In genomic region chr14:65344011-65344410, GRCh38 we compare ENCODE assay signal across 27 cellular contexts.
"Had no signal": no experiment of that assay in that cellular context is flagged by ENCODE, and none has a peak within 500 bp of the region (broad histone marks: within the 10 kb centered on the region; RNA-seq: fewer than 3 reads in every experiment).

No MANE protein-coding gene starts in this region.

- DNase-seq: activated CD4-positive, alpha-beta memory T cell treated with anti-CD3 and anti-CD28 coated beads, Interleukin-2, amount 10 ng/mL, durations not matched to agents 7 days and 5 days; activated CD4-positive, alpha-beta T cell treated with anti-CD3 and anti-CD28 coated beads for 1 hour; activated CD4-positive, alpha-beta T cell treated with anti-CD3 and anti-CD28 coated beads, Interleukin-2, amount 10 ng/mL, durations not matched to agents 7 days and 5 days; activated CD8-positive, alpha-beta memory T cell treated with anti-CD3 and anti-CD28 coated beads, Interleukin-2, amount 50 U/mL, for 48 hours; activated gamma-delta T cell treated with Interleukin-2 at 50 U/mL for 16 hours; activated naive CD8-positive, alpha-beta T cell treated with anti-CD3 and anti-CD28 coated beads, Interleukin-2, amount 50 U/mL, for 24 hours; activated T-cell treated with anti-CD3 and anti-CD28 coated beads, Interleukin-2, amount 50 U/mL, for 24 hours; endodermal cell; foreskin keratinocyte; left cardiac atrium; naive thymus-derived CD4-positive, alpha-beta T cell; nucleus accumbens; pancreas; stimulated activated naive CD4-positive, alpha-beta T cell; T-helper 17 cell; T1000; tibial artery had no signal

- H3K27ac ChIP-seq: esophagus muscularis mucosa, foreskin keratinocyte, pancreas, prostate gland, suprapubic skin, tibial artery had no signal

- H3K4me1 ChIP-seq: esophagus muscularis mucosa, foreskin keratinocyte, pancreas, prostate gland, tibial artery had no signal

- H3K9me3 Mint-ChIP-seq: activated CD4-positive, alpha-beta T cell treated with anti-CD3 and anti-CD28 coated beads, Interleukin-2, amount 10 ng/mL, durations not matched to agents 7 days and 5 days; activated naive CD4-positive, alpha-beta T cell treated with anti-CD3 and anti-CD28 coated beads, Interleukin-2, amount 50 U/mL, for 24 hours; activated naive CD8-positive, alpha-beta T cell treated with anti-CD3 and anti-CD28 coated beads, Interleukin-2, amount 50 U/mL, for 24 hours; activated T-cell treated with anti-CD3 and anti-CD28 coated beads, Interleukin-2, amount 50 U/mL, for 24 hours; activated T-helper 17 cell treated with anti-CD3 and anti-CD28 coated beads, Interleukin-2, amount 50 U/mL, for 72 hours; central memory CD8-positive, alpha-beta T cell; dendritic cell treated with granulocyte-macrophage colony-stimulating factor and Interleukin-4, amounts not matched to agents 40 ng/mL and 50 ng/mL, for 4 days; endodermal cell; mesothelial cell of epicardium; neural crest cell had no signal

- H3K27ac Mint-ChIP-seq: activated CD4-positive, alpha-beta memory T cell treated with anti-CD3 and anti-CD28 coated beads, Interleukin-2, amount 10 ng/mL, durations not matched to agents 7 days and 5 days; activated CD4-positive, alpha-beta T cell treated with anti-CD3 and anti-CD28 coated beads, Interleukin-2, amount 10 ng/mL, durations not matched to agents 7 days and 5 days; activated naive CD4-positive, alpha-beta T cell treated with anti-CD3 and anti-CD28 coated beads, Interleukin-2, amount 50 U/mL, for 24 hours; activated naive CD8-positive, alpha-beta T cell treated with anti-CD3 and anti-CD28 coated beads, Interleukin-2, amount 50 U/mL, for 24 hours; activated T-cell treated with anti-CD3 and anti-CD28 coated beads, Interleukin-2, amount 50 U/mL, for 24 hours; activated T-helper 17 cell treated with anti-CD3 and anti-CD28 coated beads, Interleukin-2, amount 50 U/mL, for 72 hours; dendritic cell treated with granulocyte-macrophage colony-stimulating factor and Interleukin-4, amounts not matched to agents 40 ng/mL and 50 ng/mL, for 4 days; endodermal cell; mesothelial cell of epicardium; T-helper 17 cell; WTC11 had no signal

- ATAC-seq: activated naive CD8-positive, alpha-beta T cell treated with anti-CD3 and anti-CD28 coated beads, Interleukin-2, amount 50 U/mL, for 24 hours; activated T-helper 17 cell treated with anti-CD3 and anti-CD28 coated beads, Interleukin-2, amount 50 U/mL, for 72 hours; foreskin keratinocyte; left cardiac atrium; naive thymus-derived CD4-positive, alpha-beta T cell; pancreas; T-helper 17 cell; WTC11 had no signal

- H3K4me3 Mint-ChIP-seq: activated CD4-positive, alpha-beta memory T cell treated with anti-CD3 and anti-CD28 coated beads, Interleukin-2, amount 10 ng/mL, durations not matched to agents 7 days and 5 days; activated CD4-positive, alpha-beta T cell treated with anti-CD3 and anti-CD28 coated beads, Interleukin-2, amount 10 ng/mL, durations not matched to agents 7 days and 5 days; activated naive CD4-positive, alpha-beta T cell treated with anti-CD3 and anti-CD28 coated beads, Interleukin-2, amount 50 U/mL, for 24 hours; activated naive CD8-positive, alpha-beta T cell treated with anti-CD3 and anti-CD28 coated beads, Interleukin-2, amount 50 U/mL, for 24 hours; activated T-cell treated with anti-CD3 and anti-CD28 coated beads, Interleukin-2, amount 50 U/mL, for 24 hours; activated T-helper 17 cell treated with anti-CD3 and anti-CD28 coated beads, Interleukin-2, amount 50 U/mL, for 72 hours; central memory CD8-positive, alpha-beta T cell; dendritic cell treated with granulocyte-macrophage colony-stimulating factor and Interleukin-4, amounts not matched to agents 40 ng/mL and 50 ng/mL, for 4 days; endodermal cell; mesothelial cell of epicardium; naive thymus-derived CD4-positive, alpha-beta T cell; neural crest cell; T-helper 17 cell; WTC11 had no signal

- H3K27me3 Mint-ChIP-seq: activated CD4-positive, alpha-beta memory T cell treated with anti-CD3 and anti-CD28 coated beads, Interleukin-2, amount 10 ng/mL, durations not matched to agents 7 days and 5 days; activated CD4-positive, alpha-beta T cell treated with anti-CD3 and anti-CD28 coated beads, Interleukin-2, amount 10 ng/mL, durations not matched to agents 7 days and 5 days; activated naive CD4-positive, alpha-beta T cell treated with anti-CD3 and anti-CD28 coated beads, Interleukin-2, amount 50 U/mL, for 24 hours; activated naive CD8-positive, alpha-beta T cell treated with anti-CD3 and anti-CD28 coated beads, Interleukin-2, amount 50 U/mL, for 24 hours; activated T-cell treated with anti-CD3 and anti-CD28 coated beads, Interleukin-2, amount 50 U/mL, for 24 hours; activated T-helper 17 cell treated with anti-CD3 and anti-CD28 coated beads, Interleukin-2, amount 50 U/mL, for 72 hours; central memory CD8-positive, alpha-beta T cell; naive thymus-derived CD4-positive, alpha-beta T cell; T-helper 17 cell had no signal

- H3K9me3 ChIP-seq: esophagus muscularis mucosa, pancreas, prostate gland, suprapubic skin, tibial artery had no signal

- H3K4me1 Mint-ChIP-seq: central memory CD8-positive, alpha-beta T cell had no signal

- H3K36me3 Mint-ChIP-seq: mesothelial cell of epicardium, WTC11 had no signal

- H3K4me3 ChIP-seq: esophagus muscularis mucosa, pancreas, prostate gland, suprapubic skin, tibial artery had no signal

- H3K36me3 ChIP-seq: esophagus muscularis mucosa, pancreas, prostate gland, suprapubic skin, tibial artery had no signal

- H3K27me3 ChIP-seq: esophagus muscularis mucosa, foreskin keratinocyte, pancreas, suprapubic skin, tibial artery had no signal
